In the genomic region with DNA sequence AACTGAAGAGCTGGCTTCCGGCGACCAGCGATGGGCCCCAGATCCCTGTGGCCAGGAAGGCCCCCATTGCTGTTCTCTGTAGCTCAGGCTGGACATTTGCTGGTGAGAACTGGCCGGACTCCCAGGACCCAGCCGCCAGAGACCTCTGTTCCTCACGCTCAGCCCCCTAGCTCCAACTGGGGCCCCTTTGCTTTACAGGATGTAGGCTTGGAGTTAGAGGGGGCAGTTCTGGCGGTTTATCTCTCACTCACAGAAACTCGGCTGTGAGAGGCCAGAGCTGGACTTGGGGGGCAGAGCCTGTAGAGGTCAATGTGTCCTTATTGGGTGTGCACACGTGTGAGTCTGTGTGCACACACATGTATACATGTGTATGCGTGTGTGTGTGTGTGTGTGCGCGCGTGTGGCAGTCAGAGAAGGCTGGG, we compare ENCODE assay signal across 2 cellular contexts.
TF ChIP-seq lines count a peak whose summit lies in the region.

No MANE protein-coding gene starts in this region.

TF ChIP-seq in HepG2, 621 proteins besides CTCF, POLR2A, EP300 and RAD21 (continues in another document):
- TF ChIP-seq, protein P1, sequence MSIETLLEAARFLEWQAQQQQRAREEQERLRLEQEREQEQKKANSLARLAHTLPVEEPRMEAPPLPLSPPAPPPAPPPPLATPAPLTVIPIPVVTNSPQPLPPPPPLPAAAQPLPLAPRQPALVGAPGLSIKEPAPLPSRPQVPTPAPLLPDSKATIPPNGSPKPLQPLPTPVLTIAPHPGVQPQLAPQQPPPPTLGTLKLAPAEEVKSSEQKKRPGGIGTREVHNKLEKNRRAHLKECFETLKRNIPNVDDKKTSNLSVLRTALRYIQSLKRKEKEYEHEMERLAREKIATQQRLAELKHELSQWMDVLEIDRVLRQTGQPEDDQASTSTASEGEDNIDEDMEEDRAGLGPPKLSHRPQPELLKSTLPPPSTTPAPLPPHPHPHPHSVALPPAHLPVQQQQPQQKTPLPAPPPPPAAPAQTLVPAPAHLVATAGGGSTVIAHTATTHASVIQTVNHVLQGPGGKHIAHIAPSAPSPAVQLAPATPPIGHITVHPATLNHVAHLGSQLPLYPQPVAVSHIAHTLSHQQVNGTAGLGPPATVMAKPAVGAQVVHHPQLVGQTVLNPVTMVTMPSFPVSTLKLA (IDR thresholded peaks at IDR 0.05): peak; percentile 90
- TF ChIP-seq, protein P2, sequence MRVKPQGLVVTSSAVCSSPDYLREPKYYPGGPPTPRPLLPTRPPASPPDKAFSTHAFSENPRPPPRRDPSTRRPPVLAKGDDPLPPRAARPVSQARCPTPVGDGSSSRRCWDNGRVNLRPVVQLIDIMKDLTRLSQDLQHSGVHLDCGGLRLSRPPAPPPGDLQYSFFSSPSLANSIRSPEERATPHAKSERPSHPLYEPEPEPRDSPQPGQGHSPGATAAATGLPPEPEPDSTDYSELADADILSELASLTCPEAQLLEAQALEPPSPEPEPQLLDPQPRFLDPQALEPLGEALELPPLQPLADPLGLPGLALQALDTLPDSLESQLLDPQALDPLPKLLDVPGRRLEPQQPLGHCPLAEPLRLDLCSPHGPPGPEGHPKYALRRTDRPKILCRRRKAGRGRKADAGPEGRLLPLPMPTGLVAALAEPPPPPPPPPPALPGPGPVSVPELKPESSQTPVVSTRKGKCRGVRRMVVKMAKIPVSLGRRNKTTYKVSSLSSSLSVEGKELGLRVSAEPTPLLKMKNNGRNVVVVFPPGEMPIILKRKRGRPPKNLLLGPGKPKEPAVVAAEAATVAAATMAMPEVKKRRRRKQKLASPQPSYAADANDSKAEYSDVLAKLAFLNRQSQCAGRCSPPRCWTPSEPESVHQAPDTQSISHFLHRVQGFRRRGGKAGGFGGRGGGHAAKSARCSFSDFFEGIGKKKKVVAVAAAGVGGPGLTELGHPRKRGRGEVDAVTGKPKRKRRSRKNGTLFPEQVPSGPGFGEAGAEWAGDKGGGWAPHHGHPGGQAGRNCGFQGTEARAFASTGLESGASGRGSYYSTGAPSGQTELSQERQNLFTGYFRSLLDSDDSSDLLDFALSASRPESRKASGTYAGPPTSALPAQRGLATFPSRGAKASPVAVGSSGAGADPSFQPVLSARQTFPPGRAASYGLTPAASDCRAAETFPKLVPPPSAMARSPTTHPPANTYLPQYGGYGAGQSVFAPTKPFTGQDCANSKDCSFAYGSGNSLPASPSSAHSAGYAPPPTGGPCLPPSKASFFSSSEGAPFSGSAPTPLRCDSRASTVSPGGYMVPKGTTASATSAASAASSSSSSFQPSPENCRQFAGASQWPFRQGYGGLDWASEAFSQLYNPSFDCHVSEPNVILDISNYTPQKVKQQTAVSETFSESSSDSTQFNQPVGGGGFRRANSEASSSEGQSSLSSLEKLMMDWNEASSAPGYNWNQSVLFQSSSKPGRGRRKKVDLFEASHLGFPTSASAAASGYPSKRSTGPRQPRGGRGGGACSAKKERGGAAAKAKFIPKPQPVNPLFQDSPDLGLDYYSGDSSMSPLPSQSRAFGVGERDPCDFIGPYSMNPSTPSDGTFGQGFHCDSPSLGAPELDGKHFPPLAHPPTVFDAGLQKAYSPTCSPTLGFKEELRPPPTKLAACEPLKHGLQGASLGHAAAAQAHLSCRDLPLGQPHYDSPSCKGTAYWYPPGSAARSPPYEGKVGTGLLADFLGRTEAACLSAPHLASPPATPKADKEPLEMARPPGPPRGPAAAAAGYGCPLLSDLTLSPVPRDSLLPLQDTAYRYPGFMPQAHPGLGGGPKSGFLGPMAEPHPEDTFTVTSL (CRISPR knock-in tag; IDR thresholded peaks at IDR 0.05; ENCODE audit: borderline replicate concordance): no peak
- no peak for TF ChIP-seq ZC3H13 (CRISPR knock-in tag; IDR thresholded peaks at IDR 0.05)
- TF ChIP-seq ZNF546 (CRISPR knock-in tag; conservative IDR thresholded peaks at IDR 0.05): 0 out of 2 replicates have a peak, but pooled peaks have one; percentile 7
- TF ChIP-seq MAZ (IDR thresholded peaks at IDR 0.05; ENCODE audit: borderline replicate concordance, low read depth, low read length): no peak
- peak; percentile 34; the same call in 1 of the 2 replicates for TF ChIP-seq MAZ (CRISPR knock-in tag; IDR thresholded peaks at IDR 0.05; ENCODE audit: low read depth)
- TF ChIP-seq ZNF20 (CRISPR knock-in tag; IDR thresholded peaks at IDR 0.05): no peak
- TF ChIP-seq, protein P3, sequence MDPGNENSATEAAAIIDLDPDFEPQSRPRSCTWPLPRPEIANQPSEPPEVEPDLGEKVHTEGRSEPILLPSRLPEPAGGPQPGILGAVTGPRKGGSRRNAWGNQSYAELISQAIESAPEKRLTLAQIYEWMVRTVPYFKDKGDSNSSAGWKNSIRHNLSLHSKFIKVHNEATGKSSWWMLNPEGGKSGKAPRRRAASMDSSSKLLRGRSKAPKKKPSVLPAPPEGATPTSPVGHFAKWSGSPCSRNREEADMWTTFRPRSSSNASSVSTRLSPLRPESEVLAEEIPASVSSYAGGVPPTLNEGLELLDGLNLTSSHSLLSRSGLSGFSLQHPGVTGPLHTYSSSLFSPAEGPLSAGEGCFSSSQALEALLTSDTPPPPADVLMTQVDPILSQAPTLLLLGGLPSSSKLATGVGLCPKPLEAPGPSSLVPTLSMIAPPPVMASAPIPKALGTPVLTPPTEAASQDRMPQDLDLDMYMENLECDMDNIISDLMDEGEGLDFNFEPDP (CRISPR knock-in tag; conservative IDR thresholded peaks at IDR 0.05): 0 out of 2 replicates have a peak, but pooled peaks have one; percentile 50
- peak; percentile 83; the same call in 1 of the 2 replicates for TF ChIP-seq EED (CRISPR knock-in tag; IDR thresholded peaks at IDR 0.05)
- TF ChIP-seq, protein P4, sequence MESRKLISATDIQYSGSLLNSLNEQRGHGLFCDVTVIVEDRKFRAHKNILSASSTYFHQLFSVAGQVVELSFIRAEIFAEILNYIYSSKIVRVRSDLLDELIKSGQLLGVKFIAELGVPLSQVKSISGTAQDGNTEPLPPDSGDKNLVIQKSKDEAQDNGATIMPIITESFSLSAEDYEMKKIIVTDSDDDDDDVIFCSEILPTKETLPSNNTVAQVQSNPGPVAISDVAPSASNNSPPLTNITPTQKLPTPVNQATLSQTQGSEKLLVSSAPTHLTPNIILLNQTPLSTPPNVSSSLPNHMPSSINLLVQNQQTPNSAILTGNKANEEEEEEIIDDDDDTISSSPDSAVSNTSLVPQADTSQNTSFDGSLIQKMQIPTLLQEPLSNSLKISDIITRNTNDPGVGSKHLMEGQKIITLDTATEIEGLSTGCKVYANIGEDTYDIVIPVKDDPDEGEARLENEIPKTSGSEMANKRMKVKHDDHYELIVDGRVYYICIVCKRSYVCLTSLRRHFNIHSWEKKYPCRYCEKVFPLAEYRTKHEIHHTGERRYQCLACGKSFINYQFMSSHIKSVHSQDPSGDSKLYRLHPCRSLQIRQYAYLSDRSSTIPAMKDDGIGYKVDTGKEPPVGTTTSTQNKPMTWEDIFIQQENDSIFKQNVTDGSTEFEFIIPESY (CRISPR knock-in tag; IDR thresholded peaks at IDR 0.05): peak; percentile 79; the same call in 1 of the 2 replicates
- TF ChIP-seq KLF9 (CRISPR knock-in tag; IDR thresholded peaks at IDR 0.05; ENCODE audit: low read depth): no peak
- TF ChIP-seq KLF15 (CRISPR knock-in tag; IDR thresholded peaks at IDR 0.05; ENCODE audit: borderline replicate concordance): no peak
- TF ChIP-seq ONECUT2 (CRISPR knock-in tag; IDR thresholded peaks at IDR 0.05): no peak
- 0 out of 2 replicates have a peak, but pooled peaks have one; percentile 38 for TF ChIP-seq ZNF674 (CRISPR knock-in tag; IDR thresholded peaks at IDR 0.05; ENCODE audit: low read depth)
- no peak for TF ChIP-seq RARA (CRISPR knock-in tag; IDR thresholded peaks at IDR 0.05)
- no peak for TF ChIP-seq SP4 (CRISPR knock-in tag; IDR thresholded peaks at IDR 0.05)

TF ChIP-seq in K562, 482 proteins besides CTCF, POLR2A, EP300 and RAD21 (continues in another document):
- TF ChIP-seq, protein P5, sequence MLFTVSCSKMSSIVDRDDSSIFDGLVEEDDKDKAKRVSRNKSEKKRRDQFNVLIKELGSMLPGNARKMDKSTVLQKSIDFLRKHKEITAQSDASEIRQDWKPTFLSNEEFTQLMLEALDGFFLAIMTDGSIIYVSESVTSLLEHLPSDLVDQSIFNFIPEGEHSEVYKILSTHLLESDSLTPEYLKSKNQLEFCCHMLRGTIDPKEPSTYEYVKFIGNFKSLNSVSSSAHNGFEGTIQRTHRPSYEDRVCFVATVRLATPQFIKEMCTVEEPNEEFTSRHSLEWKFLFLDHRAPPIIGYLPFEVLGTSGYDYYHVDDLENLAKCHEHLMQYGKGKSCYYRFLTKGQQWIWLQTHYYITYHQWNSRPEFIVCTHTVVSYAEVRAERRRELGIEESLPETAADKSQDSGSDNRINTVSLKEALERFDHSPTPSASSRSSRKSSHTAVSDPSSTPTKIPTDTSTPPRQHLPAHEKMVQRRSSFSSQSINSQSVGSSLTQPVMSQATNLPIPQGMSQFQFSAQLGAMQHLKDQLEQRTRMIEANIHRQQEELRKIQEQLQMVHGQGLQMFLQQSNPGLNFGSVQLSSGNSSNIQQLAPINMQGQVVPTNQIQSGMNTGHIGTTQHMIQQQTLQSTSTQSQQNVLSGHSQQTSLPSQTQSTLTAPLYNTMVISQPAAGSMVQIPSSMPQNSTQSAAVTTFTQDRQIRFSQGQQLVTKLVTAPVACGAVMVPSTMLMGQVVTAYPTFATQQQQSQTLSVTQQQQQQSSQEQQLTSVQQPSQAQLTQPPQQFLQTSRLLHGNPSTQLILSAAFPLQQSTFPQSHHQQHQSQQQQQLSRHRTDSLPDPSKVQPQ (CRISPR knock-in tag; IDR thresholded peaks at IDR 0.05; ENCODE audit: borderline replicate concordance): no peak
- TF ChIP-seq XRCC3 (IDR thresholded peaks at IDR 0.05): no peak
- TF ChIP-seq POLR3G (IDR thresholded peaks at IDR 0.05; ENCODE audit: extremely low read depth, insufficient read length, insufficient replicate concordance): no peak
- no peak for TF ChIP-seq SREBF1 (IDR thresholded peaks at IDR 0.05; ENCODE audit: borderline replicate concordance, low read depth, low read length)
- TF ChIP-seq, protein P6, sequence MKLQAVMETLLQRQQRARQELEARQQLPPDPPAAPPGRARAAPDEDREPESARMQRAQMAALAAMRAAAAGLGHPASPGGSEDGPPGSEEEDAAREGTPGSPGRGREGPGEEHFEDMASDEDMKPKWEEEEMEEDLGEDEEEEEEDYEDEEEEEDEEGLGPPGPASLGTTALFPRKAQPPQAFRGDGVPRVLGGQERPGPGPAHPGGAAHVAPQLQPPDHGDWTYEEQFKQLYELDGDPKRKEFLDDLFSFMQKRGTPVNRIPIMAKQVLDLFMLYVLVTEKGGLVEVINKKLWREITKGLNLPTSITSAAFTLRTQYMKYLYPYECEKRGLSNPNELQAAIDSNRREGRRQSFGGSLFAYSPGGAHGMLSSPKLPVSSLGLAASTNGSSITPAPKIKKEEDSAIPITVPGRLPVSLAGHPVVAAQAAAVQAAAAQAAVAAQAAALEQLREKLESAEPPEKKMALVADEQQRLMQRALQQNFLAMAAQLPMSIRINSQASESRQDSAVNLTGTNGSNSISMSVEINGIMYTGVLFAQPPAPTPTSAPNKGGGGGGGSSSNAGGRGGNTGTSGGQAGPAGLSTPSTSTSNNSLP (IDR thresholded peaks at IDR 0.05; ENCODE audit: borderline replicate concordance, low read depth, low read length): no peak
- peak; percentile 68 for TF ChIP-seq CBFA2T3 (IDR thresholded peaks at IDR 0.05)
- TF ChIP-seq NFIC (IDR thresholded peaks at IDR 0.05): 0 out of 2 replicates have a peak, but pooled peaks have one; percentile 6
- TF ChIP-seq DPF2 (IDR thresholded peaks at IDR 0.05): 0 out of 2 replicates have a peak, but pooled peaks have one; percentile 27
- TF ChIP-seq ELF4 (CRISPR knock-in tag; IDR thresholded peaks at IDR 0.05): no peak
- TF ChIP-seq, protein P7, sequence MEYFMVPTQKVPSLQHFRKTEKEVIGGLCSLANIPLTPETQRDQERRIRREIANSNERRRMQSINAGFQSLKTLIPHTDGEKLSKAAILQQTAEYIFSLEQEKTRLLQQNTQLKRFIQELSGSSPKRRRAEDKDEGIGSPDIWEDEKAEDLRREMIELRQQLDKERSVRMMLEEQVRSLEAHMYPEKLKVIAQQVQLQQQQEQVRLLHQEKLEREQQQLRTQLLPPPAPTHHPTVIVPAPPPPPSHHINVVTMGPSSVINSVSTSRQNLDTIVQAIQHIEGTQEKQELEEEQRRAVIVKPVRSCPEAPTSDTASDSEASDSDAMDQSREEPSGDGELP (CRISPR knock-in tag; IDR thresholded peaks at IDR 0.05; ENCODE audit: borderline replicate concordance): peak; percentile 11; the same call in 1 of the 2 replicates
- no peak for TF ChIP-seq HDAC3 (IDR thresholded peaks at IDR 0.05; ENCODE audit: borderline replicate concordance, partially characterized antibody)
- TF ChIP-seq, protein P8, sequence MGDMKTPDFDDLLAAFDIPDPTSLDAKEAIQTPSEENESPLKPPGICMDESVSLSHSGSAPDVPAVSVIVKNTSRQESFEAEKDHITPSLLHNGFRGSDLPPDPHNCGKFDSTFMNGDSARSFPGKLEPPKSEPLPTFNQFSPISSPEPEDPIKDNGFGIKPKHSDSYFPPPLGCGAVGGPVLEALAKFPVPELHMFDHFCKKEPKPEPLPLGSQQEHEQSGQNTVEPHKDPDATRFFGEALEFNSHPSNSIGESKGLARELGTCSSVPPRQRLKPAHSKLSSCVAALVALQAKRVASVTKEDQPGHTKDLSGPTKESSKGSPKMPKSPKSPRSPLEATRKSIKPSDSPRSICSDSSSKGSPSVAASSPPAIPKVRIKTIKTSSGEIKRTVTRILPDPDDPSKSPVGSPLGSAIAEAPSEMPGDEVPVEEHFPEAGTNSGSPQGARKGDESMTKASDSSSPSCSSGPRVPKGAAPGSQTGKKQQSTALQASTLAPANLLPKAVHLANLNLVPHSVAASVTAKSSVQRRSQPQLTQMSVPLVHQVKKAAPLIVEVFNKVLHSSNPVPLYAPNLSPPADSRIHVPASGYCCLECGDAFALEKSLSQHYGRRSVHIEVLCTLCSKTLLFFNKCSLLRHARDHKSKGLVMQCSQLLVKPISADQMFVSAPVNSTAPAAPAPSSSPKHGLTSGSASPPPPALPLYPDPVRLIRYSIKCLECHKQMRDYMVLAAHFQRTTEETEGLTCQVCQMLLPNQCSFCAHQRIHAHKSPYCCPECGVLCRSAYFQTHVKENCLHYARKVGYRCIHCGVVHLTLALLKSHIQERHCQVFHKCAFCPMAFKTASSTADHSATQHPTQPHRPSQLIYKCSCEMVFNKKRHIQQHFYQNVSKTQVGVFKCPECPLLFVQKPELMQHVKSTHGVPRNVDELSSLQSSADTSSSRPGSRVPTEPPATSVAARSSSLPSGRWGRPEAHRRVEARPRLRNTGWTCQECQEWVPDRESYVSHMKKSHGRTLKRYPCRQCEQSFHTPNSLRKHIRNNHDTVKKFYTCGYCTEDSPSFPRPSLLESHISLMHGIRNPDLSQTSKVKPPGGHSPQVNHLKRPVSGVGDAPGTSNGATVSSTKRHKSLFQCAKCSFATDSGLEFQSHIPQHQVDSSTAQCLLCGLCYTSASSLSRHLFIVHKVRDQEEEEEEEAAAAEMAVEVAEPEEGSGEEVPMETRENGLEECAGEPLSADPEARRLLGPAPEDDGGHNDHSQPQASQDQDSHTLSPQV (IDR thresholded peaks at IDR 0.05): peak; percentile 24; the same call in 1 of the 2 replicates
- no peak for TF ChIP-seq CXXC5 (CRISPR knock-in tag; IDR thresholded peaks at IDR 0.05)
- TF ChIP-seq CBFA2T2 (conservative IDR thresholded peaks at IDR 0.05): peak; percentile 36
- TF ChIP-seq NCOR1 (IDR thresholded peaks at IDR 0.05): peak; percentile 60
- TF ChIP-seq ZKSCAN3 (CRISPR knock-in tag; IDR thresholded peaks at IDR 0.05): no peak
- no peak for TF ChIP-seq TSC22D4 (tag; IDR thresholded peaks at IDR 0.05)
- TF ChIP-seq ARID2 (IDR thresholded peaks at IDR 0.05): peak; percentile 40; the same call in 1 of the 2 replicates
- TF ChIP-seq, protein P9, sequence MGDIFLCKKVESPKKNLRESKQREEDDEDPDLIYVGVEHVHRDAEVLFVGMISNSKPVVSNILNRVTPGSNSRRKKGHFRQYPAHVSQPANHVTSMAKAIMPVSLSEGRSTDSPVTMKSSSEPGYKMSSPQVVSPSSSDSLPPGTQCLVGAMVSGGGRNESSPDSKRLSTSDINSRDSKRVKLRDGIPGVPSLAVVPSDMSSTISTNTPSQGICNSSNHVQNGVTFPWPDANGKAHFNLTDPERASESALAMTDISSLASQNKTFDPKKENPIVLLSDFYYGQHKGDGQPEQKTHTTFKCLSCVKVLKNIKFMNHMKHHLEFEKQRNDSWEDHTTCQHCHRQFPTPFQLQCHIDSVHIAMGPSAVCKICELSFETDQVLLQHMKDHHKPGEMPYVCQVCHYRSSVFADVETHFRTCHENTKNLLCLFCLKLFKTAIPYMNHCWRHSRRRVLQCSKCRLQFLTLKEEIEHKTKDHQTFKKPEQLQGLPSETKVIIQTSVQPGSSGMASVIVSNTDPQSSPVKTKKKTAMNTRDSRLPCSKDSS (IDR thresholded peaks at IDR 0.05; ENCODE audit: low read depth, partially characterized antibody): no peak
